Comparison of ENCODE assay signal across 8 cellular contexts in genomic region chr22:26671317-26672059, GRCh38. TPM values are rescaled to one million over a fixed set of nuclear protein-coding genes. Genes with fewer than 3 reads are reported as not detected.
DNase-seq lines count a peak whose midpoint lies in the region; ATAC-seq and TF ChIP-seq lines count a peak whose summit lies in the region.

No MANE protein-coding gene starts in this region.

- BruUV-seq in PC-3 (replicated peaks; lab: Mats Ljungman, UMichigan) = no TSS peak

- H3K36me3 Mint-ChIP-seq in CD14-positive monocyte (peaks cover 13 to 16% of the 10 kb centered on the region in 2 donors), HFFc6 (ENCODE audit: low read depth) (peaks cover 13% of the 10 kb centered on the region)

- H3K27me3 ChIP-seq in dorsolateral prefrontal cortex (peaks cover 0 to 8% (median 0%) of the 10 kb centered on the region in 45 donors), parathyroid adenoma (ENCODE audit: control insufficient read depth, insufficient read depth, low read length) (no peaks in the 10 kb centered on the region), upper lobe of right lung (no peaks in the 10 kb centered on the region), PC-3 (ENCODE audit: low read length) (no peaks in the 10 kb centered on the region)

- peaks cover 4% of the 10 kb centered on the region for H3F3A ChIP-seq in PC-3 (ENCODE audit: low read length, unreplicated experiment)

- peak overlapping the region in 47 of 59 donors; percentile 69 to 98 (median 95) for H3K27ac ChIP-seq in dorsolateral prefrontal cortex
- peak overlapping the region; percentile 83 for H3K27ac ChIP-seq in parathyroid adenoma
- H3K27ac ChIP-seq in upper lobe of right lung = peak overlapping the region; percentile 98
- H3K27ac ChIP-seq in PC-3 (ENCODE audit: low read length) = no peak overlapping the region

- H3K9me3 Mint-ChIP-seq in CD14-positive monocyte = no peaks in the 10 kb centered on the region
- H3K9me3 Mint-ChIP-seq in HFFc6 = no peaks in the 10 kb centered on the region

- no peaks in the 10 kb centered on the region for H4K20me1 ChIP-seq in PC-3 (ENCODE audit: low read length)

- intact Hi-C loops in CD14-positive monocyte (cut with micrococcal nuclease) = loop anchor here (5.0 to 10.0 kb wide), 2 partner anchors 87 to 1246 kb away; partner anchors contain the start of gene PITPNB (in 1 of the 2)
- intact Hi-C loops in dorsolateral prefrontal cortex (cut with DNase I) = loop anchor here (10.0 kb wide), 2 partner anchors 1133 to 1343 kb away; partner anchors contain the start of gene MN1 (in 1 of the 2)
- intact Hi-C loops in upper lobe of right lung (cut with DNase I) = no loop called here
- intact Hi-C loops in PC-3 (cut with micrococcal nuclease) = loop anchor here (10.0 kb wide), 1 partner anchor 73 kb away; no protein-coding TSS in a partner anchor

- CTCF ChIA-PET in PC-3 (lab: Charles Lee) = no interaction called here

- TF ChIP-seq CTCF in CD14-positive monocyte (IDR thresholded peaks at IDR 0.05) = no peak
- no peak for TF ChIP-seq CTCF in HFFc6 (IDR thresholded peaks at IDR 0.05)
- no peak for TF ChIP-seq CTCF in dorsolateral prefrontal cortex (IDR thresholded peaks at IDR 0.05 in 54 of 56, conservative IDR thresholded peaks at IDR 0.05 in 2 of 56; ENCODE audit: low read depth in 1 of 56, partially characterized antibody in 56 of 56)
- no peak for TF ChIP-seq CTCF in parathyroid adenoma (IDR thresholded peaks at IDR 0.05)
- no peak for TF ChIP-seq CTCF in upper lobe of right lung (IDR thresholded peaks at IDR 0.05)
- no peak for TF ChIP-seq CTCF in PC-3 (conservative IDR thresholded peaks at IDR 0.05; ENCODE audit: low read depth, low read length)

- no peaks in the 10 kb centered on the region for H3K36me3 ChIP-seq in parathyroid adenoma (ENCODE audit: control insufficient read depth, insufficient read depth, low read length)
- no peaks in the 10 kb centered on the region for H3K36me3 ChIP-seq in upper lobe of right lung
- no peaks in the 10 kb centered on the region for H3K36me3 ChIP-seq in PC-3 (ENCODE audit: low read depth, low read length)

- peak overlapping the region in 1 of 2 donors; percentile 13 for H3K4me3 Mint-ChIP-seq in CD14-positive monocyte
- H3K4me3 Mint-ChIP-seq in HFFc6 = peak overlapping the region; percentile 92; the same call in 1 of the 2 replicates

- H2AFZ ChIP-seq in parathyroid adenoma (peak overlapping the region; percentile 89), PC-3 (ENCODE audit: low read length) (no peak overlapping the region)

- H3K4me1 Mint-ChIP-seq in CD14-positive monocyte (peaks cover 50% of the 10 kb centered on the region), HFFc6 (ENCODE audit: low read depth) (peaks cover 46% of the 10 kb centered on the region)

- H3K9me3 ChIP-seq in parathyroid adenoma (ENCODE audit: control insufficient read depth, low read length) = no peaks in the 10 kb centered on the region
- H3K9me3 ChIP-seq in upper lobe of right lung = no peaks in the 10 kb centered on the region
- no peaks in the 10 kb centered on the region for H3K9me3 ChIP-seq in PC-3 (ENCODE audit: low read length)

- H3K9me2 ChIP-seq in PC-3 (replicated peaks; ENCODE audit: low read length) = no peaks in the 10 kb centered on the region

- H3K27me3 Mint-ChIP-seq in CD14-positive monocyte (ENCODE audit: low read depth in 3 of 3) = peaks cover 0 to 2% (median 0%) of the 10 kb centered on the region in 3 donors
- H3K27me3 Mint-ChIP-seq in HFFc6 (ENCODE audit: insufficient read depth) = peaks cover 2% of the 10 kb centered on the region; the same call in 1 of the 2 replicates

- DNase-seq in CD14-positive monocyte (ENCODE audit: low spot score) (no peak), HFFc6 (no peak), dorsolateral prefrontal cortex (no peak), upper lobe of right lung (peak; percentile 72), cerebellum (ENCODE audit: low spot score) (no peak), PC-3 (no peak)
- DNase-seq in activated CD4-positive, alpha-beta T cell treated with anti-CD3 and anti-CD28 coated beads for 1 hour = peak; percentile 60

- H3K4me1 ChIP-seq in parathyroid adenoma (peaks cover 8% of the 10 kb centered on the region), upper lobe of right lung (peaks cover 40% of the 10 kb centered on the region), PC-3 (ENCODE audit: insufficient read depth, low read length) (peaks cover 16% of the 10 kb centered on the region)

- POLR2A ChIA-PET in PC-3 (lab: Charles Lee; ENCODE audit: unreplicated experiment) = no interaction called here

- ATAC-seq in upper lobe of right lung (no peak), PC-3 (no peak)

- H3K9ac ChIP-seq in parathyroid adenoma = no peak overlapping the region
- H3K9ac ChIP-seq in PC-3 (ENCODE audit: low read length) = no peak overlapping the region

- peak overlapping the region; percentile 95 to 99 (median 99) for H3K27ac Mint-ChIP-seq in CD14-positive monocyte
- peak overlapping the region; percentile 99 for H3K27ac Mint-ChIP-seq in HFFc6

- H3K4me3 ChIP-seq in dorsolateral prefrontal cortex = peak overlapping the region in 1 of 59 donors; percentile 89
- no peak overlapping the region for H3K4me3 ChIP-seq in parathyroid adenoma (ENCODE audit: low read depth, low read length)
- H3K4me3 ChIP-seq in upper lobe of right lung = peak overlapping the region; percentile 86
- H3K4me3 ChIP-seq in PC-3 (ENCODE audit: low read length) = no peak overlapping the region

- no peaks in the 10 kb centered on the region for H3K79me2 ChIP-seq in parathyroid adenoma
- peaks cover 19% of the 10 kb centered on the region for H3K79me2 ChIP-seq in PC-3 (ENCODE audit: low read length)

- H3K4me2 ChIP-seq in parathyroid adenoma (ENCODE audit: low read length) = no peak overlapping the region
- no peak overlapping the region for H3K4me2 ChIP-seq in PC-3 (ENCODE audit: low read length)

RNA-seq across cellular contexts. Expression of gene MIAT, which starts 14.1 kb away (rescaled TPM):
- under 1 TPM; 0.02 to 0.03 TPM for polyA plus RNA-seq in CD14-positive monocyte
- under 1 TPM; 0.55 to 0.89 (median 0.75) TPM for total RNA-seq in HFFc6 (2021; fragmentation: NEBNext Ultra II Directional; extraction: Animal tissue kit (Norgen Biotek cat#: 25700))
- 100 to 1,000 TPM in 119 of 120 experiments, 10 to 100 TPM in 1; 94.5 to 482 (median 304) TPM for total RNA-seq in dorsolateral prefrontal cortex
- 6.1 TPM for total RNA-seq in upper lobe of right lung
- 194 TPM for total RNA-seq in cerebellum
- 0.15 and 0.23 TPM in 2 replicates for total RNA-seq in PC-3 (2014; rRNA removed)

RNA-seq across cellular contexts. Expression of gene CRYBA4, which starts 49.7 kb away (rescaled TPM):
- polyA plus RNA-seq in CD14-positive monocyte = not detected
- not detected for total RNA-seq in HFFc6 (2021; fragmentation: NEBNext Ultra II Directional; extraction: Animal tissue kit (Norgen Biotek cat#: 25700))
- total RNA-seq in dorsolateral prefrontal cortex = 1 to 10 TPM in 3 of 120 experiments, under 1 TPM in 4, not detected in 113; 0.62 to 1.3 (median 0.96) TPM
- total RNA-seq in upper lobe of right lung = not detected
- total RNA-seq in cerebellum = not detected
- total RNA-seq in PC-3 (2014; rRNA removed) = not detected in 2 replicates

RNA-seq across cellular contexts. Expression of gene CRYBB1, which starts 53.7 kb away (rescaled TPM):
- 1 to 10 TPM in 1 of 2 donors, under 1 TPM in 1; 0.78 to 1.6 TPM for polyA plus RNA-seq in CD14-positive monocyte
- total RNA-seq in HFFc6 (2021; fragmentation: NEBNext Ultra II Directional; extraction: Animal tissue kit (Norgen Biotek cat#: 25700)) = not detected
- total RNA-seq in dorsolateral prefrontal cortex (1 to 10 TPM in 78 of 120 experiments, under 1 TPM in 27, not detected in 15; 0.47 to 4.9 (median 1.6) TPM), upper lobe of right lung (0.55 TPM), cerebellum (0.27 TPM), PC-3 (2014; rRNA removed) (not detected in 2 replicates)

Comparison
In these comparisons a context has a peak if more than half of its experiments do, and no peak if none do; other contexts are left out.
1. DNase-seq: peak in activated CD4-positive, alpha-beta T cell treated with anti-CD3 and anti-CD28 coated beads for 1 hour (single experiment) and upper lobe of right lung (single experiment); none in CD14-positive monocyte (single experiment), HFFc6 (single experiment), dorsolateral prefrontal cortex (0 of 10), cerebellum (single experiment) and PC-3 (single experiment).
2. RNA of gene MIAT, which starts 14.1 kb away (total RNA-seq): 94.5 to 482 TPM in dorsolateral prefrontal cortex and 194 TPM in cerebellum (single experiment); 6.1 TPM in upper lobe of right lung (single experiment), 0.55 to 0.89 TPM in HFFc6 and 0.15 to 0.23 TPM in PC-3; every median in the first group is over 10 times any median in the second.